In the genomic region with DNA sequence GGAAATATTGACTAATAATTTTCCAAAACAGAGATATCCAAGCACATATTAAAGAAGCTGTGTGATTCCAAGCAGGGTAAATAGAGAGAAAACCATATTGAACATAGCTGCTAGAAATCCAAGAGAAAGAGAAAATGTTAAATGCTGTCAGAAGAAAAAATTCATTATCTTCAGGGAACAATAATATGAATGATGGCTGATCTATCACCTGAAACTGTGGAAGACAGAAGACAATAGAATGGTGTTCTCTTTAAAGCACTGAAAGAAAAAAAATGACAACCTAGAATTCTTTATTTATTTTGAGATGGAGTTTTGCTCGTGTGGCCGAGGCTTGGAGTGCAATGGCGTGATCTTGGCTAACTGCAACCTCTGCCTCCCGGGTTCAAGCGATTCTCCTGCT, we compare ENCODE assay signal across 17 cellular contexts. TPM values are rescaled to one million over a fixed set of nuclear protein-coding genes. Genes with fewer than 3 reads are reported as not detected.
"Had no signal": no experiment of that assay in that cellular context is flagged by ENCODE, and none has a peak within 500 bp of the region (broad histone marks: within the 10 kb centered on the region; RNA-seq: fewer than 3 reads in every experiment).

No MANE protein-coding gene starts in this region.

- H3K4me3 ChIP-seq: hepatocyte, lung, right atrium auricular region, skin epidermis, upper lobe of left lung had no signal

- H3K9me3 Mint-ChIP-seq: stimulated activated naive CD8-positive, alpha-beta T cell treated with anti-CD3 and anti-CD28 coated beads, Interleukin-15, amount 100 ng/mL, for 72 hours had no signal

- DNase-seq: activated CD4-positive, alpha-beta T cell treated with anti-CD3 and anti-CD28 coated beads, Interleukin-2, amount 50 U/mL, for 1 hour; activated gamma-delta T cell; activated T-cell treated with anti-CD3 and anti-CD28 coated beads, Interleukin-2, amount 50 U/mL, for 1 hour; islet precursor cell; nucleus accumbens; SHP77 treated with DMSO at 0.1 percent for 48 hours; stimulated activated CD4-positive, alpha-beta T cell treated with anti-CD3 and anti-CD28 coated beads, Interleukin-4, amount 100 ng/mL, for 24 hours; stimulated activated naive CD8-positive, alpha-beta T cell treated with anti-CD3 and anti-CD28 coated beads, Interleukin-15, amount 100 ng/mL, for 72 hours; T-helper 2 cell; upper lobe of left lung had no signal

- H3K27me3 ChIP-seq: hepatocyte, right atrium auricular region, upper lobe of left lung had no signal

- H3K36me3 ChIP-seq: right atrium auricular region, upper lobe of left lung had no signal

- H3K27ac ChIP-seq: hepatocyte, right atrium auricular region, upper lobe of left lung had no signal

- H3K9me3 ChIP-seq: right atrium auricular region, upper lobe of left lung had no signal

- H3K4me2 ChIP-seq: hepatocyte had no signal

- H3K4me3 Mint-ChIP-seq: stimulated activated naive CD8-positive, alpha-beta T cell treated with anti-CD3 and anti-CD28 coated beads, Interleukin-15, amount 100 ng/mL, for 72 hours had no signal

- H3K27me3 Mint-ChIP-seq: stimulated activated naive CD8-positive, alpha-beta T cell treated with anti-CD3 and anti-CD28 coated beads, Interleukin-15, amount 100 ng/mL, for 72 hours had no signal

- ATAC-seq: esophagus mucosa; stimulated activated naive CD8-positive, alpha-beta T cell treated with anti-CD3 and anti-CD28 coated beads, Interleukin-15, amount 100 ng/mL, for 72 hours had no signal

RNA-seq across cellular contexts. Expression of gene SPDYA, which starts 41.7 kb away (rescaled TPM):
- total RNA-seq: glomerular endothelial cell had no signal
- polyA plus RNA-seq: adipose tissue had no signal
